Comparison of ENCODE assay signal across 8 cellular contexts in the genomic region with DNA sequence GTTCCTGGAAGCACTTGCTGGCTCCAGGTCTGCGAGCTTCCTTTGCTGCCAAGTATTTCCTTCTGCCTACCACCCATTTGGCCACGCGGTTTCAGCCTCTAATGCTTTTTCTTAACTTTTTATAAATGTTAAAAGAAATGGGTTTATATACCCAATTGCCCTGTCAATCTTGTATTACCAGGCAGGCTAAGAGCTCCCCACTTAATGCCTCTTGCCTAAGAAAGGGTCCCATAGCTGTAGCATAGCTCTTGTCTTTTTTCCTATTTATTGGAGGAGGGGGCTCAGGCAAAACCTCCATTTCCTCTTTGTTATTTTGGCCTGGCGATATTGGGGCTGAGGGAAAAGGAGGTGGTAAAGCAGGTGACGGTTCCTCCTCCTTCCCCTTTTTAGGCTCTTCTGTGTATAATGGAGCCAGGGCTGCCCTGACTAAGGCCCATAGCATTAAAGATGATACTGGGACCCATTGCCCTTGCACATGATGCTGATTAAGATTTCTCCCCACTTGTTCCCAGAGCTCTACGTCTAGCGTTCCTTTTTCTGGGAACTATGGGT. TPM values are rescaled to one million over a fixed set of nuclear protein-coding genes. Genes with fewer than 3 reads are reported as not detected.
DNase-seq lines count a peak whose midpoint lies in the region; ATAC-seq lines count a peak whose summit lies in the region.

No MANE protein-coding gene starts in this region.

- WGBS in trophoblast cell (ENCODE audit: extremely low coverage, insufficient coverage, insufficient read length) = no CpG with 5 or more reads among the region's 7 CpGs

- no peak overlapping the region for H2BK5ac ChIP-seq in trophoblast cell (ENCODE audit: low read depth, low read length, poor library complexity)

- DNase-seq in central memory CD8-positive, alpha-beta T cell (ENCODE audit: low spot score in 2 of 2) = no peak
- DNase-seq in trophoblast cell = no peak
- no peak for DNase-seq in amniotic stem cell (lab: John Stamatoyannopoulos, UW)
- DNase-seq in islet precursor cell = no peak

- H3K9me3 Mint-ChIP-seq in central memory CD8-positive, alpha-beta T cell = no peaks in the 10 kb centered on the region

- H3K4me2 ChIP-seq in trophoblast cell (ENCODE audit: low read length) = peak overlapping the region; percentile 28

- H3K4ac ChIP-seq in trophoblast cell (ENCODE audit: low read depth, low read length) = no peak overlapping the region

- no peak overlapping the region for H4K91ac ChIP-seq in trophoblast cell (ENCODE audit: low read depth, low read length)

- H3K4me1 Mint-ChIP-seq in central memory CD8-positive, alpha-beta T cell = peaks cover 9% of the 10 kb centered on the region

- no peaks in the 10 kb centered on the region for H3K27me3 Mint-ChIP-seq in central memory CD8-positive, alpha-beta T cell

- peaks cover 5% of the 10 kb centered on the region for H3K79me1 ChIP-seq in trophoblast cell (ENCODE audit: low read length)

- peak overlapping the region; percentile 10 for H3K27ac ChIP-seq in trophoblast cell (ENCODE audit: low read depth, low read length)

- H3K9ac ChIP-seq in trophoblast cell (ENCODE audit: low read length) = no peak overlapping the region

- H3K4me3 Mint-ChIP-seq in central memory CD8-positive, alpha-beta T cell = peak overlapping the region; percentile 34

- peaks cover 12 to 15% of the 10 kb centered on the region in 2 experiments for H3K4me1 ChIP-seq in trophoblast cell (ENCODE audit: control insufficient read depth in 1 of 2, insufficient read depth in 2 of 2, low read length in 2 of 2)

- no peaks in the 10 kb centered on the region for H3K36me3 ChIP-seq in trophoblast cell (ENCODE audit: control insufficient read depth in 1 of 2, insufficient read depth in 2 of 2, low read length in 2 of 2)

- H4K8ac ChIP-seq in trophoblast cell (ENCODE audit: low read depth, low read length) = peak overlapping the region; percentile 18

- H4K12ac ChIP-seq in trophoblast cell (ENCODE audit: low read depth, low read length) = no peak overlapping the region

- ATAC-seq in GM19452 (IDR thresholded peaks at IDR 0.05; ENCODE audit: unreplicated experiment) (peak; percentile 17), HG03354 (IDR thresholded peaks at IDR 0.05; ENCODE audit: poor library complexity, severe bottlenecking, unreplicated experiment) (peak; percentile 22), GM21390 (IDR thresholded peaks at IDR 0.05; ENCODE audit: unreplicated experiment) (no peak), HG02588 (IDR thresholded peaks at IDR 0.05; ENCODE audit: unreplicated experiment) (no peak)
- no peak for ATAC-seq in central memory CD8-positive, alpha-beta T cell (replicated peaks; ENCODE audit: extremely low read depth, poor library complexity, severe bottlenecking)

- H3K23ac ChIP-seq in trophoblast cell (ENCODE audit: low read length) = no peak overlapping the region

- H3K14ac ChIP-seq in trophoblast cell (ENCODE audit: low read length) = no peak overlapping the region

- H3K18ac ChIP-seq in trophoblast cell (ENCODE audit: low read length) = no peak overlapping the region

- H2AFZ ChIP-seq in trophoblast cell (ENCODE audit: insufficient read depth, low read length, poor library complexity) = no peak overlapping the region

- peak overlapping the region; percentile 14 for H2BK12ac ChIP-seq in trophoblast cell (ENCODE audit: low read length)

- no peak overlapping the region for H3K27ac Mint-ChIP-seq in central memory CD8-positive, alpha-beta T cell (ENCODE audit: low read depth)

- H3K9me3 ChIP-seq in trophoblast cell (ENCODE audit: insufficient read depth, low read depth, low read length) = peaks cover 4% of the 10 kb centered on the region

- peaks cover 4% of the 10 kb centered on the region for H3K36me3 Mint-ChIP-seq in central memory CD8-positive, alpha-beta T cell (ENCODE audit: insufficient read depth)

- no peaks in the 10 kb centered on the region for H3K27me3 ChIP-seq in trophoblast cell (ENCODE audit: insufficient read depth, low read length)

- H3K79me2 ChIP-seq in trophoblast cell (ENCODE audit: control insufficient read depth, insufficient read depth, low read length, poor library complexity) = no peaks in the 10 kb centered on the region

- H2BK120ac ChIP-seq in trophoblast cell (ENCODE audit: insufficient read depth, low read length, poor library complexity) = peak overlapping the region; percentile 27

- no peak overlapping the region for H3K4me3 ChIP-seq in trophoblast cell (ENCODE audit: low read depth, low read length)

- no peak overlapping the region for H2AK5ac ChIP-seq in trophoblast cell (ENCODE audit: low read length)

RNA-seq across cellular contexts. Expression of a gene that starts 21.6 kb away (rescaled TPM):
- polyA plus RNA-seq in trophoblast cell (2013) = 7.3 TPM in 2 replicates

RNA-seq across cellular contexts. Expression of a gene that starts 36.4 kb away (rescaled TPM):
- polyA plus RNA-seq in trophoblast cell (2013) = 19.0 and 19.1 TPM in 2 replicates

Comparison
In these comparisons a context has a peak if more than half of its experiments do, and no peak if none do; other contexts are left out.
1. ATAC-seq: peak in GM19452 (single experiment) and HG03354 (single experiment); none in central memory CD8-positive, alpha-beta T cell (single experiment), GM21390 (single experiment) and HG02588 (single experiment).